ENCODE assay signal across 31 cellular contexts in genomic region chr1:37161171-37161570, GRCh38.
"Had no signal": no experiment of that assay in that cellular context is flagged by ENCODE, and none has a peak within 500 bp of the region (broad histone marks: within the 10 kb centered on the region; RNA-seq: fewer than 3 reads in every experiment).

No MANE protein-coding gene starts in this region.

- H3K36me3 Mint-ChIP-seq: natural killer cell treated with Interleukin-12 subunit alpha and Interleukin-12 subunit beta and Interleukin-15 and Interleukin-18, amount 100 ng/mL, for 72 hours; stimulated activated effector memory CD8-positive, alpha-beta T cell treated with anti-CD3 and anti-CD28 coated beads, Interleukin-12 subunit alpha, Interleukin-12 subunit beta, amount 100 ng/mL, for 72 hours had no signal

- H3K4me1 ChIP-seq: parathyroid adenoma, psoas muscle, right lobe of liver, sigmoid colon, stomach, thyroid gland, upper lobe of left lung, uterus had no signal

- H3K36me3 ChIP-seq: neutrophil, ovary, right lobe of liver, sigmoid colon, stomach, thoracic aorta, thyroid gland, tibial nerve, upper lobe of left lung, uterus had no signal

- DNase-seq: naive B cell; naive thymus-derived CD8-positive, alpha-beta T cell; nephron progenitor cell; nucleus accumbens; ovary; posterior cingulate gyrus; psoas muscle; right cardiac atrium; right lobe of liver; sigmoid colon; small intestine; stimulated activated CD4-positive, alpha-beta T cell treated with anti-CD3 and anti-CD28 coated beads, Interleukin-15, amount 100 ng/mL, for 24 hours; stimulated activated CD4-positive, alpha-beta T cell treated with anti-CD3 and anti-CD28 coated beads, Interleukin-2, amount 100 ng/mL, for 24 hours; stimulated activated CD4-positive, alpha-beta T cell treated with anti-CD3 and anti-CD28 coated beads, Interleukin-2, amount 100 ng/mL, for 48 hours; stimulated activated CD4-positive, alpha-beta T cell treated with anti-CD3 and anti-CD28 coated beads, Interleukin-4, amount 100 ng/mL, for 24 hours; stimulated activated naive B cell treated with anti-CD40 and anti-IgM and Interleukin-4, amounts not matched to agents 10 μg/mL and 1 μg/mL and 100 μg/mL, for 72 hours; stimulated activated naive CD4-positive, alpha-beta T cell treated with Interleukin-2 at 50 U/mL for 16 hours; stomach; thyroid gland; trophoblast cell; upper lobe of left lung; uterus had no signal

- H3K9me3 ChIP-seq: neutrophil, ovary, right lobe of liver, thoracic aorta, thyroid gland, uterus had no signal

- H3K27me3 ChIP-seq: neutrophil, ovary, right lobe of liver, sigmoid colon, thyroid gland, tibial nerve, upper lobe of left lung, uterus had no signal

- H3K4me3 Mint-ChIP-seq: naive B cell; naive thymus-derived CD8-positive, alpha-beta T cell; natural killer cell treated with Interleukin-12 subunit alpha and Interleukin-12 subunit beta and Interleukin-15 and Interleukin-18, amount 100 ng/mL, for 72 hours; nephron progenitor cell; neural crest cell; stimulated activated effector memory CD8-positive, alpha-beta T cell treated with anti-CD3 and anti-CD28 coated beads, Interleukin-12 subunit alpha, Interleukin-12 subunit beta, amount 100 ng/mL, for 72 hours; stimulated activated naive B cell treated with anti-CD40 and anti-IgM and Interleukin-4, amounts not matched to agents 10 μg/mL and 1 μg/mL and 100 μg/mL, for 72 hours; stimulated activated naive CD8-positive, alpha-beta T cell treated with anti-CD3 and anti-CD28 coated beads, Interleukin-15, Interleukin-2, amounts not matched to agents 100 ng/mL and 50 ng/mL, for 24 hours had no signal

- H3K9me3 Mint-ChIP-seq: natural killer cell treated with Interleukin-12 subunit alpha and Interleukin-12 subunit beta and Interleukin-15 and Interleukin-18, amount 100 ng/mL, for 72 hours had no signal

- H3K27ac Mint-ChIP-seq: naive thymus-derived CD8-positive, alpha-beta T cell; natural killer cell treated with Interleukin-12 subunit alpha and Interleukin-12 subunit beta and Interleukin-15 and Interleukin-18, amount 100 ng/mL, for 72 hours; nephron progenitor cell; progenitor cell of endocrine pancreas; stimulated activated effector memory CD8-positive, alpha-beta T cell treated with anti-CD3 and anti-CD28 coated beads, Interleukin-12 subunit alpha, Interleukin-12 subunit beta, amount 100 ng/mL, for 72 hours; stimulated activated naive B cell treated with anti-CD40 and anti-IgM and Interleukin-4, amounts not matched to agents 10 μg/mL and 1 μg/mL and 100 μg/mL, for 72 hours; stimulated activated naive CD8-positive, alpha-beta T cell treated with anti-CD3 and anti-CD28 coated beads, Interleukin-15, Interleukin-2, amounts not matched to agents 100 ng/mL and 50 ng/mL, for 24 hours had no signal

- H3K4me3 ChIP-seq: ovary, psoas muscle, right lobe of liver, sigmoid colon, stomach, thoracic aorta, thyroid gland, tibial nerve, upper lobe of left lung, uterus had no signal

- H3K4me1 Mint-ChIP-seq: naive B cell; naive thymus-derived CD8-positive, alpha-beta T cell; nephron progenitor cell; stimulated activated effector memory CD8-positive, alpha-beta T cell treated with anti-CD3 and anti-CD28 coated beads, Interleukin-12 subunit alpha, Interleukin-12 subunit beta, amount 100 ng/mL, for 72 hours; stimulated activated naive B cell treated with anti-CD40 and anti-IgM and Interleukin-4, amounts not matched to agents 10 μg/mL and 1 μg/mL and 100 μg/mL, for 72 hours had no signal

- ATAC-seq: naive thymus-derived CD8-positive, alpha-beta T cell; natural killer cell treated with Interleukin-12 subunit alpha and Interleukin-12 subunit beta and Interleukin-15 and Interleukin-18, amount 100 ng/mL, for 72 hours; psoas muscle; right cardiac atrium; right lobe of liver; stimulated activated effector memory CD8-positive, alpha-beta T cell treated with anti-CD3 and anti-CD28 coated beads, Interleukin-12 subunit alpha, Interleukin-12 subunit beta, amount 100 ng/mL, for 72 hours; stimulated activated naive B cell treated with anti-CD40 and anti-IgM and Interleukin-4, amounts not matched to agents 10 μg/mL and 1 μg/mL and 100 μg/mL, for 72 hours had no signal

- H3K27ac ChIP-seq: neutrophil, ovary, parathyroid adenoma, psoas muscle, right lobe of liver, sigmoid colon, stomach, thoracic aorta, thyroid gland, tibial nerve, upper lobe of left lung, uterus had no signal
